In genomic region chr20:12040261-12040660, GRCh38 we compare ENCODE assay signal across 23 cellular contexts.
"Had no signal": no experiment of that assay in that cellular context is flagged by ENCODE, and none has a peak within 500 bp of the region (broad histone marks: within the 10 kb centered on the region; RNA-seq: fewer than 3 reads in every experiment).

No MANE protein-coding gene starts in this region.

- H3K27ac ChIP-seq: breast epithelium, colonic mucosa, Peyer's patch had no signal

- ATAC-seq: activated CD4-positive, CD25-positive, alpha-beta regulatory T cell treated with anti-CD3 and anti-CD28 coated beads, Interleukin-2, amount 50 U/mL, for 24 hours; activated CD8-positive, alpha-beta T cell treated with anti-CD3 and anti-CD28 coated beads for 36 hours had no signal

- DNase-seq: activated CD4-positive, alpha-beta T cell treated with anti-CD3 and anti-CD28 coated beads for 4 hours; activated CD8-positive, alpha-beta memory T cell treated with anti-CD3 and anti-CD28 coated beads, Interleukin-2, amount 50 U/mL, for 48 hours; activated CD8-positive, alpha-beta T cell treated with anti-CD3 and anti-CD28 coated beads for 36 hours; activated naive CD4-positive, alpha-beta T cell treated with anti-CD3 and anti-CD28 coated beads, Interleukin-2, amount 50 U/mL, for 16 hours; activated naive CD8-positive, alpha-beta T cell treated with anti-CD3 and anti-CD28 coated beads, Interleukin-2, amount 10 ng/mL, durations not matched to agents 7 days and 5 days; activated T-cell treated with anti-CD3 and anti-CD28 coated beads, Interleukin-2, amount 50 U/mL, for 1 hour; aorta; caudate nucleus; colonic mucosa; Kasumi-1; KBM-7; NCI-H1694; NCI-H2107; NCI-H2171 treated with DMSO at 0.1 percent for 48 hours; NCI-H226; NCI-H526; NK-92 treated with Interleukin-12 subunit alpha and Interleukin-12 subunit beta, amount 100 ng/mL, for 24 hours; OCI-M1; Peyer's patch; SK-N-SH; T-helper 1 cell had no signal
